1 cellular context compared by ENCODE assay signal in genomic region chr11:125102544-125102943, GRCh38.
TF ChIP-seq lines count a peak whose summit lies in the region.

No MANE protein-coding gene starts in this region.

TF ChIP-seq in HepG2, 621 proteins besides CTCF, POLR2A, EP300 and RAD21:
- no peak for TF ChIP-seq PREB (CRISPR knock-in tag; IDR thresholded peaks at IDR 0.05)
- no peak for TF ChIP-seq ZNF572 (CRISPR knock-in tag; IDR thresholded peaks at IDR 0.05)
- TF ChIP-seq IRF9 (CRISPR knock-in tag; IDR thresholded peaks at IDR 0.05; ENCODE audit: borderline replicate concordance): no peak
- no peak for TF ChIP-seq ZBTB37 (CRISPR knock-in tag; IDR thresholded peaks at IDR 0.05)
- no peak for TF ChIP-seq YEATS2 (CRISPR knock-in tag; IDR thresholded peaks at IDR 0.05; ENCODE audit: borderline replicate concordance)
- no peak for TF ChIP-seq CENPT (CRISPR knock-in tag; IDR thresholded peaks at IDR 0.05; ENCODE audit: low read depth)
- no peak for TF ChIP-seq SMC3 (IDR thresholded peaks at IDR 0.05; ENCODE audit: low read length)
- TF ChIP-seq TRIM22 (IDR thresholded peaks at IDR 0.05): no peak
- no peak for TF ChIP-seq SNAPC5 (CRISPR knock-in tag; IDR thresholded peaks at IDR 0.05; ENCODE audit: borderline replicate concordance)
- TF ChIP-seq ZNF691 (CRISPR knock-in tag; IDR thresholded peaks at IDR 0.05; ENCODE audit: borderline replicate concordance, low read depth): no peak
